In genomic region chr7:32036557-32036956, GRCh38 we compare ENCODE assay signal across 13 cellular contexts. TPM values are rescaled to one million over a fixed set of nuclear protein-coding genes. Genes with fewer than 3 reads are reported as not detected.
DNase-seq lines count a peak whose midpoint lies in the region; ATAC-seq, FAIRE-seq and TF ChIP-seq lines count a peak whose summit lies in the region.
"Had no signal": no experiment of that assay in that cellular context is flagged by ENCODE, and none has a peak within 500 bp of the region (broad histone marks: within the 10 kb centered on the region; RNA-seq: fewer than 3 reads in every experiment).

No MANE protein-coding gene starts in this region.

- H3K4me3 Mint-ChIP-seq in osteocyte (ENCODE audit: unreplicated experiment) (no peak overlapping the region), Caco-2 (ENCODE audit: unreplicated experiment) (no peak overlapping the region)
- H3K4me3 Mint-ChIP-seq: stimulated activated naive CD8-positive, alpha-beta T cell treated with anti-CD3 and anti-CD28 coated beads, Interleukin-15, Interleukin-2, amounts not matched to agents 100 ng/mL and 50 ng/mL, for 24 hours had no signal

- H3K4me1 Mint-ChIP-seq in osteocyte (ENCODE audit: unreplicated experiment) (peaks cover 44% of the 10 kb centered on the region), Caco-2 (ENCODE audit: low read depth, unreplicated experiment) (no peaks in the 10 kb centered on the region)

- H3K36me3 Mint-ChIP-seq in osteocyte (ENCODE audit: unreplicated experiment) (peaks cover 33% of the 10 kb centered on the region), Caco-2 (ENCODE audit: insufficient read depth, unreplicated experiment) (no peaks in the 10 kb centered on the region)

- CTCF ChIA-PET in Caco-2 (lab: Charles Lee): no interaction called here

- ATAC-seq in GM18867 (IDR thresholded peaks at IDR 0.05; ENCODE audit: unreplicated experiment) (peak; percentile 44), HG02938 (IDR thresholded peaks at IDR 0.05; ENCODE audit: unreplicated experiment) (peak; percentile 41)
- ATAC-seq: HepG2, Panc1 had no signal

- H3K9me3 Mint-ChIP-seq in osteocyte (ENCODE audit: unreplicated experiment): peaks cover 5% of the 10 kb centered on the region
- H3K9me3 Mint-ChIP-seq in Caco-2 (ENCODE audit: unreplicated experiment): peaks cover 15% of the 10 kb centered on the region

- POLR2A ChIA-PET in Caco-2 (lab: Charles Lee): no interaction called here

- TF ChIP-seq CTCF in osteocyte (IDR thresholded peaks at IDR 0.05): no peak
- no peak for TF ChIP-seq CTCF in Caco-2 (IDR thresholded peaks at IDR 0.05; ENCODE audit: insufficient read depth in 1 of 2, low read depth in 1 of 2, low read length in 1 of 2, severe bottlenecking in 1 of 2, unreplicated experiment in 1 of 2)

- no TSS peak for BruUV-seq in Caco-2 (replicated peaks; lab: Mats Ljungman, UMichigan)

- DNase-seq in RCC 7860 (ENCODE audit: low spot score): peak; percentile 63
- no peak for DNase-seq in osteocyte (ENCODE audit: extremely low spot score, unreplicated experiment)
- DNase-seq in NCI-H510A treated with DMSO at 0.1 percent for 48 hours (lab: John Stamatoyannopoulos, UW): no peak
- no peak for DNase-seq in Caco-2
- DNase-seq in NCI-H1436 treated with DMSO at 0.1 percent for 48 hours (lab: John Stamatoyannopoulos, UW): no peak
- DNase-seq: activated CD8-positive, alpha-beta memory T cell treated with anti-CD3 and anti-CD28 coated beads, Interleukin-2, amount 50 U/mL, for 48 hours had no signal

- H3K27me3 ChIP-seq in Caco-2 (replicated peaks; ENCODE audit: control insufficient read depth, insufficient read depth, low read length): no peaks in the 10 kb centered on the region; the same call in 1 of the 2 replicates

- no peaks in the 10 kb centered on the region for H3K36me3 ChIP-seq in Caco-2 (ENCODE audit: control insufficient read depth, insufficient read depth, low read length)

- H3K27me3 Mint-ChIP-seq in osteocyte (ENCODE audit: unreplicated experiment): no peaks in the 10 kb centered on the region
- peaks cover 5% of the 10 kb centered on the region for H3K27me3 Mint-ChIP-seq in Caco-2 (ENCODE audit: insufficient read depth, unreplicated experiment)

- peaks cover 3% of the 10 kb centered on the region; the same call in 1 of the 2 replicates for H3K9me3 ChIP-seq in Caco-2

- peaks cover 6% of the 10 kb centered on the region for H3K4me1 ChIP-seq in Caco-2

- FAIRE-seq in RCC 7860 (lab: Jason Lieb, UNC): peak; percentile 94
- FAIRE-seq: GM12891, HepG2 had no signal

- H3K27ac Mint-ChIP-seq in osteocyte (ENCODE audit: unreplicated experiment): peak overlapping the region; percentile 49
- no peak overlapping the region for H3K27ac Mint-ChIP-seq in Caco-2 (ENCODE audit: unreplicated experiment)
- H3K27ac Mint-ChIP-seq: progenitor cell of endocrine pancreas; stimulated activated naive CD8-positive, alpha-beta T cell treated with anti-CD3 and anti-CD28 coated beads, Interleukin-15, Interleukin-2, amounts not matched to agents 100 ng/mL and 50 ng/mL, for 24 hours had no signal

- H3K4me3 ChIP-seq in Caco-2 (ENCODE audit: low read depth, low read length): no peak overlapping the region

- intact Hi-C loops in Caco-2 (cut with micrococcal nuclease; ENCODE audit: unreplicated experiment): no loop called here

RNA-seq across cellular contexts. Expression of gene PDE1C, which starts 33.6 kb away (rescaled TPM):
- total RNA-seq in osteocyte: 187 and 193 TPM in 2 replicates
- not detected in 2 replicates for total RNA-seq in Caco-2 (2022)
- total RNA-seq: HepG2 had no signal

Comparison
In these comparisons a context has a peak if more than half of its experiments do, and no peak if none do; other contexts are left out.
1. RNA of gene PDE1C, which starts 33.6 kb away (total RNA-seq): 187 to 193 TPM in osteocyte; not detected in Caco-2; every median in the first group is over 100 times any median in the second.